In the genomic region with DNA sequence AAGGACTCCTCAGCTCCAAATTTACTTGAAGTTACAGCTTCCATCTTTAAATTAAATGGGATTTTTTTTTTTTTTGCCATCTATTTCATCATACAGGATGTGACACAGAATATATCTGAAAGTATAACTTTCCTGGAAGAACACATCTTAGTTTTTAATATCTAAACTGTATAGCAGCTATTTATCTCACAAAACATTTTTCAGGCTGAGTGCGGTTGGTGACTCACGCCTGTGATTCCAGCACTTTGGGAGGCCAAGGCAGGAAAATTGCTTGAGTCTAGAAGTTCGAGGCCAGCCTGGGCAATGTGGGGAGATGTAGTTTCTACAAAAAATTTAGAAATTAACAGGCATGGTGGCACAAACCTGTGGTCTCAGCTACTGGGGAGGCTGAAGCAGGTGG, we compare ENCODE assay signal across 8 cellular contexts.
DNase-seq lines count a peak whose midpoint lies in the region; ATAC-seq and TF ChIP-seq lines count a peak whose summit lies in the region.
"Not testable (repeated sequence)": the region's sequence is repeated elsewhere in the genome, so short reads cannot be mapped to it uniquely, and the experiment has no call there.

No MANE protein-coding gene starts in this region.

- H3K4me1 ChIP-seq in HUES6 (ENCODE audit: control insufficient read depth, insufficient read depth, low read length) = not testable (repeated sequence)
- H3K4me1 ChIP-seq in osteoblast (ENCODE audit: insufficient read depth, low read length) (peaks cover 16% of the 10 kb centered on the region), thoracic aorta (ENCODE audit: control insufficient read depth in 1 of 2, low read depth in 2 of 2) (peaks cover 16 to 20% of the 10 kb centered on the region in 2 donors)

- H3K9ac ChIP-seq in HUES6 (ENCODE audit: low read length) = not testable (repeated sequence)

- H3K4me1 Mint-ChIP-seq in Calu3 (ENCODE audit: low read depth, unreplicated experiment) (peaks cover 13% of the 10 kb centered on the region), T-helper 17 cell (peaks cover 24% of the 10 kb centered on the region)

- peaks cover 13% of the 10 kb centered on the region for H3K36me3 Mint-ChIP-seq in Calu3 (ENCODE audit: insufficient read depth, unreplicated experiment)
- H3K36me3 Mint-ChIP-seq in T-helper 17 cell (ENCODE audit: low read depth) = not testable (repeated sequence)

- H3K79me2 ChIP-seq in osteoblast (ENCODE audit: insufficient read depth, low read length) = peaks cover 36% of the 10 kb centered on the region

- H3K36me3 ChIP-seq in HUES6 (ENCODE audit: control insufficient read depth, insufficient read depth, low read length); osteoblast (ENCODE audit: insufficient read depth, low read length); thoracic aorta: not testable (repeated sequence)

- H3K9me3 ChIP-seq in HUES6 (ENCODE audit: control insufficient read depth, insufficient read depth, low read depth, low read length); T-helper 17 cell (ENCODE audit: control insufficient read depth, low read length, poor library complexity, severe bottlenecking); osteoblast (ENCODE audit: low read depth, low read length); thoracic aorta: not testable (repeated sequence)

- H3K27me3 ChIP-seq in HUES6 (ENCODE audit: control insufficient read depth, insufficient read depth, low read length); osteoblast (ENCODE audit: insufficient read depth, low read length); thoracic aorta (replicated peaks; ENCODE audit: insufficient read depth): not testable (repeated sequence)

- not testable (repeated sequence) for H3K9me3 Mint-ChIP-seq in Calu3 (ENCODE audit: low read depth, unreplicated experiment)

- DNase-seq in Calu3; T-helper 17 cell; thoracic aorta (ENCODE audit: low spot score): not testable (repeated sequence)
- DNase-seq in activated naive CD4-positive, alpha-beta T cell treated with Interleukin-2 at 50 U/mL for 16 hours = peak; percentile 29
- DNase-seq in dedifferentiated amniotic fluid mesenchymal stem cell (ENCODE audit: extremely low spot score) (peak; percentile 47), hepatic stellate cell (ENCODE audit: low spot score) (peak; percentile 27), osteoblast (ENCODE audit: insufficient read length, low spot score, missing footprints) (peak; percentile 80)

- ATAC-seq in T-helper 17 cell; thoracic aorta (ENCODE audit: insufficient number of reproducible peaks, low FRiP score, low read depth): not testable (repeated sequence)

- H2AFZ ChIP-seq in osteoblast (ENCODE audit: low read length) = not testable (repeated sequence)

- peak overlapping the region; percentile 39 for H3K4me3 Mint-ChIP-seq in Calu3 (ENCODE audit: low read depth, unreplicated experiment)
- peak overlapping the region; percentile 50 for H3K4me3 Mint-ChIP-seq in T-helper 17 cell

- intact Hi-C loops in Calu3 (cut with micrococcal nuclease; ENCODE audit: unreplicated experiment) = not testable (repeated sequence)

- TF ChIP-seq CTCF in Calu3 (IDR thresholded peaks at IDR 0.05; ENCODE audit: unreplicated experiment); osteoblast (IDR thresholded peaks at IDR 0.05; ENCODE audit: extremely low read depth, low read depth, low read length); thoracic aorta (IDR thresholded peaks at IDR 0.05): not testable (repeated sequence)

- H3K27ac Mint-ChIP-seq in Calu3 (ENCODE audit: unreplicated experiment) = not testable (repeated sequence)
- peak overlapping the region; percentile 53 for H3K27ac Mint-ChIP-seq in T-helper 17 cell

- not testable (repeated sequence) for H3K27ac ChIP-seq in HUES6 (ENCODE audit: low read depth, low read length); thoracic aorta
- H3K27ac ChIP-seq in osteoblast (ENCODE audit: low read depth, low read length) = peak overlapping the region; percentile 82

- H3K27me3 Mint-ChIP-seq in Calu3 (ENCODE audit: unreplicated experiment) (peaks cover 13% of the 10 kb centered on the region), T-helper 17 cell (peaks cover 11% of the 10 kb centered on the region)

- H3K4me2 ChIP-seq in osteoblast (ENCODE audit: insufficient read depth, low read length) = peak overlapping the region; percentile 79

- BruUV-seq in Calu3 (replicated peaks; lab: Mats Ljungman, UMichigan) = not testable (repeated sequence)

- H3K4me3 ChIP-seq in HUES6 (ENCODE audit: low read depth, low read length) = peak overlapping the region; percentile 84
- peak overlapping the region; percentile 88 for H3K4me3 ChIP-seq in osteoblast (ENCODE audit: insufficient read depth, low read length)
- H3K4me3 ChIP-seq in thoracic aorta = peak overlapping the region; percentile 89

- CTCF ChIA-PET in Calu3 (lab: Charles Lee) = not testable (repeated sequence)

- peaks cover 31% of the 10 kb centered on the region for H4K20me1 ChIP-seq in osteoblast (ENCODE audit: insufficient read depth, low read length)
